In the genomic region with DNA sequence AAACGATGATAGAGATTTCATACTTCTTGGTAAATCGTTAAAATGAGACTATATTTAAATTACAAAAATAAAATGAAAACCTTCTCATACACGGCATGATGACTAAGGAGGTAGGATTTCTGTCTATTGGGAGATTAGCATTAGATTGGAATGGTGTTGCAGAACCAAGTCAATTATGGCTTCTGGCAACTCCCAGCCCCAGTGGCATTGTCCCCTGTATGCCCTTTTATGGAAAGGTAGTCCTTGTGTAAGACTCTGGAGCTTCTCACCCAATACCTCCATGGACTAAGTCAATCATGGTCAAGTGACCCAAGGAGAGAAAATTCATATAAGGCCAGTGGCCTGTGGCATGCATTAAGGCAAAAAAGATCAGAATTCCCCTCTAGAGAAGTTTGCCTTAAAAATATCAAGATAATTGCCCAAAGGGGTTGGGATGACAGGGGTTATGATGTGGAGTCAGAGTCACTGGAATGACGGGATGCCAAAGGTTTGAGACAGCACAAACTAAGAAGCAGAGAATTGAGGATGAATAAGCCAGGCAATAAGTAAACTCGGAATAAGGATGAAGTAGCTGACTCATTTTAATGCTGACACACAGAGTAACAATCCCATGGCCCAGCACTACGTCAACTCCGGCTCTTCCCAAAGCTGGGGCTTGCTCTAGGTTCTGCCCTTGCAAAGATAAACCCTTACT, we compare ENCODE assay signal across 12 cellular contexts. TPM values are rescaled to one million over a fixed set of nuclear protein-coding genes. Genes with fewer than 3 reads are reported as not detected.
A peak's percentile ranks its signal among the peaks of the same experiment; 100 is the strongest.
DNase-seq lines count a peak whose midpoint lies in the region; ATAC-seq and TF ChIP-seq lines count a peak whose summit lies in the region.
"Had no signal": no experiment of that assay in that cellular context is flagged by ENCODE, and none has a peak within 500 bp of the region (broad histone marks: within the 10 kb centered on the region; RNA-seq: fewer than 3 reads in every experiment).

No MANE protein-coding gene starts in this region.

- H3K9me3 Mint-ChIP-seq in activated CD8-positive, alpha-beta T cell treated with anti-CD3 and anti-CD28 coated beads for 36 hours, result no peaks in the 10 kb centered on the region

- H3K27me3 ChIP-seq in HUES48 (ENCODE audit: control insufficient read depth, insufficient read depth, low read length) (no peaks in the 10 kb centered on the region), dorsolateral prefrontal cortex (no peaks in the 10 kb centered on the region), WERI-Rb-1 (ENCODE audit: insufficient read depth, low read depth, severe bottlenecking) (no peaks in the 10 kb centered on the region)
- H3K27me3 ChIP-seq: esophagus muscularis mucosa had no signal

- H3K36me3 ChIP-seq in HUES48 (ENCODE audit: control insufficient read depth, insufficient read depth, low read length) (no peaks in the 10 kb centered on the region), WERI-Rb-1 (no peaks in the 10 kb centered on the region)
- H3K36me3 ChIP-seq: esophagus muscularis mucosa had no signal

- ATAC-seq in activated CD8-positive, alpha-beta T cell treated with anti-CD3 and anti-CD28 coated beads for 36 hours, result no peak

- peak overlapping the region; percentile 39 for H3K27ac ChIP-seq in HUES48 (ENCODE audit: low read depth, low read length)
- H3K27ac ChIP-seq in dorsolateral prefrontal cortex, result no peak overlapping the region
- H3K27ac ChIP-seq in WERI-Rb-1, result no peak overlapping the region
- H3K27ac ChIP-seq: esophagus muscularis mucosa had no signal

- H3K4me1 ChIP-seq in HUES48 (ENCODE audit: control insufficient read depth, insufficient read depth, low read length), result no peaks in the 10 kb centered on the region
- H3K4me1 ChIP-seq: esophagus muscularis mucosa had no signal

- no peaks in the 10 kb centered on the region for H3K36me3 Mint-ChIP-seq in activated CD8-positive, alpha-beta T cell treated with anti-CD3 and anti-CD28 coated beads for 36 hours (ENCODE audit: low read depth)

- CTCF ChIA-PET in AG04449 (lab: Yijun Ruan, JAX), result interaction anchor here (0.7 to 1.7 kb wide), 3 partner anchors 9 to 214 kb away, joined by 3 to 7 read pairs (median 4); a partner anchor contains a TSS
- CTCF ChIA-PET in activated CD8-positive, alpha-beta T cell treated with anti-CD3 and anti-CD28 coated beads for 36 hours (lab: Charles Lee), result no interaction called here

- no peak overlapping the region for H3K27ac Mint-ChIP-seq in activated CD8-positive, alpha-beta T cell treated with anti-CD3 and anti-CD28 coated beads for 36 hours

- H3K4me3 ChIP-seq in AG04449 (ENCODE audit: low read depth, low read length) (no peak overlapping the region), HUES48 (ENCODE audit: low read depth, low read length) (no peak overlapping the region), cardiac fibroblast (replicated peaks in 1 of 2; ENCODE audit: low read depth in 2 of 2, low read length in 2 of 2) (no peak overlapping the region), dorsolateral prefrontal cortex (no peak overlapping the region), WERI-Rb-1 (ENCODE audit: low read depth, low read length) (no peak overlapping the region)
- H3K4me3 ChIP-seq: esophagus muscularis mucosa had no signal

- peak; percentile 98 for DNase-seq in AG04449 (ENCODE audit: low read depth, low spot score)
- DNase-seq in cardiac fibroblast (ENCODE audit: low read depth in 2 of 2), result peak; percentile 83 to 99
- peak; percentile 99 for DNase-seq in kidney tubule cell (ENCODE audit: low spot score)
- no peak for DNase-seq in dorsolateral prefrontal cortex
- DNase-seq in NCI-H1092 (lab: John Stamatoyannopoulos, UW), result no peak
- no peak for DNase-seq in WERI-Rb-1
- DNase-seq in activated CD8-positive, alpha-beta T cell treated with anti-CD3 and anti-CD28 coated beads for 36 hours, result no peak
- DNase-seq: C1 segment of cervical spinal cord; Right ventricle myocardium superior; stimulated activated CD4-positive, alpha-beta T cell treated with anti-CD3 and anti-CD28 coated beads, Interleukin-12 subunit alpha, Interleukin-12 subunit beta, amount 100 ng/mL, for 4 hours had no signal

- POLR2A ChIA-PET in AG04449 (lab: Yijun Ruan, JAX), result interaction anchor here (0.7 to 1.5 kb wide), 4 partner anchors 25 to 459 kb away, joined by 3 to 5 read pairs (median 4); a partner anchor contains a TSS
- POLR2A ChIA-PET in activated CD8-positive, alpha-beta T cell treated with anti-CD3 and anti-CD28 coated beads for 36 hours (lab: Charles Lee), result no interaction called here

- H3K9me3 ChIP-seq in HUES48 (ENCODE audit: control insufficient read depth, insufficient read depth, low read length) (no peaks in the 10 kb centered on the region), WERI-Rb-1 (ENCODE audit: severe bottlenecking) (no peaks in the 10 kb centered on the region)
- H3K9me3 ChIP-seq: esophagus muscularis mucosa had no signal

- H3K27me3 Mint-ChIP-seq in activated CD8-positive, alpha-beta T cell treated with anti-CD3 and anti-CD28 coated beads for 36 hours, result no peaks in the 10 kb centered on the region

- no peak overlapping the region for H3K9ac ChIP-seq in HUES48 (ENCODE audit: low read depth, low read length)

- TF ChIP-seq CTCF in AG04449 (IDR thresholded peaks at IDR 0.05; ENCODE audit: insufficient read depth, low read length, missing control alignments) (no peak), cardiac fibroblast (IDR thresholded peaks at IDR 0.05; ENCODE audit: low read depth, low read length) (no peak), dorsolateral prefrontal cortex (IDR thresholded peaks at IDR 0.05 in 54 of 56, conservative IDR thresholded peaks at IDR 0.05 in 2 of 56; ENCODE audit: low read depth in 1 of 56, partially characterized antibody in 56 of 56) (no peak), WERI-Rb-1 (IDR thresholded peaks at IDR 0.05; ENCODE audit: low read depth, low read length) (no peak)
- no peak for TF ChIP-seq CTCF in activated CD8-positive, alpha-beta T cell treated with anti-CD3 and anti-CD28 coated beads for 36 hours (IDR thresholded peaks at IDR 0.05)

- no peak overlapping the region for H3K4me3 Mint-ChIP-seq in activated CD8-positive, alpha-beta T cell treated with anti-CD3 and anti-CD28 coated beads for 36 hours

- intact Hi-C loops in dorsolateral prefrontal cortex (cut with DNase I), result no loop called here
- intact Hi-C loops in activated CD8-positive, alpha-beta T cell treated with anti-CD3 and anti-CD28 coated beads for 36 hours (cut with micrococcal nuclease), result no loop called here

- no peaks in the 10 kb centered on the region for H3K4me1 Mint-ChIP-seq in activated CD8-positive, alpha-beta T cell treated with anti-CD3 and anti-CD28 coated beads for 36 hours (ENCODE audit: low read depth)

RNA-seq across cellular contexts. Expression of a gene that starts 57.8 kb away (rescaled TPM):
- total RNA-seq in dorsolateral prefrontal cortex, result 1 to 10 TPM in 119 of 120 experiments, under 1 TPM in 1; 0.85 to 7.0 (median 2.8) TPM
- total RNA-seq in activated CD8-positive, alpha-beta T cell treated with anti-CD3 and anti-CD28 coated beads for 36 hours, result not detected

Comparison
In these comparisons a context has a peak if more than half of its experiments do, and no peak if none do; other contexts are left out.
1. DNase-seq: peak in AG04449 (single experiment), cardiac fibroblast (2 of 2) and kidney tubule cell (single experiment); none in dorsolateral prefrontal cortex (0 of 10), NCI-H1092 (single experiment), WERI-Rb-1 (single experiment) and activated CD8-positive, alpha-beta T cell treated with anti-CD3 and anti-CD28 coated beads for 36 hours (single experiment).